ENCODE assay signal across 34 cellular contexts in the genomic region with DNA sequence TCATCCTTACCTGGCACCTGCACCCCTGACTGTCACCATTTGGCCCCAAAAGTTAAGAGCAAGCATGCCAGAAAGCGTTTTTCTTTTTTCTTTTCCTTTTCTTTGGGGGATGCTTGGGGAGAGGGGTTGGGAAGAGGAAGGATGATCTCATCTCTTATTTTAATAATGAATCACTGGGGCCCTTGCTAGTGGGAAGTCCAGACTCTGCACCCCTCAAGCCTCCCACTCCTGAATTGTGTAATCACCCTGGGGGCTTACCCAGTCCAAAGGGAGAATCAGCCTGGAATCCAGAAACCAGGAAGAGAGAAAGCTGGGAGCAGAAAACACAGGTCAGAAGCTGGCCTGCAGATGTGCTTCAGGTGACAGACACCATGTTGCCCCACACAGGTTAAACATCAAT. TPM values are rescaled to one million over a fixed set of nuclear protein-coding genes. Genes with fewer than 3 reads are reported as not detected.
"Had no signal": no experiment of that assay in that cellular context is flagged by ENCODE, and none has a peak within 500 bp of the region (broad histone marks: within the 10 kb centered on the region; RNA-seq: fewer than 3 reads in every experiment).

No MANE protein-coding gene starts in this region.

- H3K9me3 Mint-ChIP-seq: activated CD4-positive, alpha-beta T cell treated with anti-CD3 and anti-CD28 coated beads, Interleukin-2, amount 10 ng/mL, durations not matched to agents 24 days and 14 days; activated CD8-positive, alpha-beta T cell treated with anti-CD3 and anti-CD28 coated beads for 36 hours; activated naive CD8-positive, alpha-beta T cell treated with anti-CD3 and anti-CD28 coated beads, Interleukin-2, amount 10 ng/mL, durations not matched to agents 7 days and 5 days; activated T-helper 2 cell treated with anti-CD3 and anti-CD28 coated beads, Interferon-gamma antibody, Interleukin-2, Interleukin-4, amounts not matched to agents 10 μg/mL and 5 μg/mL and 100 μg/mL, durations not matched to agents 14 hours and 24 hours and 36 hours had no signal

- H3K27ac Mint-ChIP-seq: activated CD4-positive, alpha-beta T cell treated with anti-CD3 and anti-CD28 coated beads, Interleukin-2, amount 10 ng/mL, durations not matched to agents 24 days and 14 days; activated CD8-positive, alpha-beta T cell treated with anti-CD3 and anti-CD28 coated beads for 36 hours; activated naive CD4-positive, alpha-beta T cell treated with anti-CD3 and anti-CD28 coated beads, Interleukin-2, amount 50 U/mL, for 24 hours; activated naive CD8-positive, alpha-beta T cell treated with anti-CD3 and anti-CD28 coated beads, Interleukin-2, amount 10 ng/mL, durations not matched to agents 7 days and 5 days; activated T-helper 2 cell treated with anti-CD3 and anti-CD28 coated beads, Interferon-gamma antibody, Interleukin-2, Interleukin-4, amounts not matched to agents 10 μg/mL and 5 μg/mL and 100 μg/mL, durations not matched to agents 14 hours and 24 hours and 36 hours had no signal

- H3K36me3 ChIP-seq: ascending aorta, Peyer's patch, WERI-Rb-1 had no signal

- H3K27ac ChIP-seq: ascending aorta, Peyer's patch, WERI-Rb-1 had no signal

- H3K4me3 ChIP-seq: ascending aorta, Peyer's patch had no signal

- DNase-seq: activated CD4-positive, alpha-beta T cell treated with anti-CD3 and anti-CD28 coated beads, Interleukin-2, amount 10 ng/mL, durations not matched to agents 24 days and 14 days; activated CD4-positive, alpha-beta T cell treated with anti-CD3 and anti-CD28 coated beads, Interleukin-2, amount 50 U/mL, for 4 hours; activated CD4-positive, CD25-positive, alpha-beta regulatory T cell; activated CD8-positive, alpha-beta T cell treated with anti-CD3 and anti-CD28 coated beads for 36 hours; activated gamma-delta T cell; activated naive CD4-positive, alpha-beta T cell treated with Interleukin-2 at 50 U/mL for 16 hours; activated naive CD8-positive, alpha-beta T cell treated with anti-CD3 and anti-CD28 coated beads, Interleukin-2, amount 10 ng/mL, durations not matched to agents 7 days and 5 days; activated T-cell treated with anti-CD3 and anti-CD28 coated beads, Interleukin-2, amount 50 U/mL, for 1 hour; amygdala; Kasumi-1; KG1; MM.1S; MV-4-11; NCI-H1092; NCI-H1436 treated with DMSO at 0.1 percent for 48 hours; NCI-H1694 treated with DMSO at 0.1 percent for 48 hours; NCI-H2029; NCI-H345; NCI-H510A; NCI-H526; NCI-H748 treated with DMSO at 0.1 percent for 48 hours; NK-92 treated with Interleukin-12 subunit alpha and Interleukin-12 subunit beta, amount 100 ng/mL, for 24 hours; PC-3; Peyer's patch; Right ventricle myocardium superior; T1000; WERI-Rb-1 had no signal

- H3K9me3 ChIP-seq: ascending aorta, Peyer's patch had no signal

- H3K27me3 ChIP-seq: ascending aorta, Peyer's patch had no signal

- H3K4me1 Mint-ChIP-seq: activated CD4-positive, alpha-beta T cell treated with anti-CD3 and anti-CD28 coated beads, Interleukin-2, amount 10 ng/mL, durations not matched to agents 24 days and 14 days; activated naive CD4-positive, alpha-beta T cell treated with anti-CD3 and anti-CD28 coated beads, Interleukin-2, amount 50 U/mL, for 24 hours had no signal

- H3K4me1 ChIP-seq: ascending aorta, Peyer's patch had no signal

- H3K36me3 Mint-ChIP-seq: activated naive CD4-positive, alpha-beta T cell treated with anti-CD3 and anti-CD28 coated beads, Interleukin-2, amount 50 U/mL, for 24 hours; activated naive CD8-positive, alpha-beta T cell treated with anti-CD3 and anti-CD28 coated beads, Interleukin-2, amount 10 ng/mL, durations not matched to agents 7 days and 5 days had no signal

- H3K4me3 Mint-ChIP-seq: activated CD4-positive, alpha-beta T cell treated with anti-CD3 and anti-CD28 coated beads, Interleukin-2, amount 10 ng/mL, durations not matched to agents 24 days and 14 days; activated CD8-positive, alpha-beta T cell treated with anti-CD3 and anti-CD28 coated beads for 36 hours; activated naive CD4-positive, alpha-beta T cell treated with anti-CD3 and anti-CD28 coated beads, Interleukin-2, amount 50 U/mL, for 24 hours; activated naive CD8-positive, alpha-beta T cell treated with anti-CD3 and anti-CD28 coated beads, Interleukin-2, amount 10 ng/mL, durations not matched to agents 7 days and 5 days had no signal

RNA-seq across cellular contexts. Expression of a gene that starts 14.7 kb away (rescaled TPM):
- total RNA-seq: activated CD4-positive, alpha-beta T cell treated with anti-CD3 and anti-CD28 coated beads, Interleukin-2, amount 10 ng/mL, durations not matched to agents 24 days and 14 days; activated CD8-positive, alpha-beta memory T cell treated with anti-CD3 and anti-CD28 coated beads for 36 hours; activated CD8-positive, alpha-beta T cell treated with anti-CD3 and anti-CD28 coated beads for 36 hours; activated naive CD8-positive, alpha-beta T cell treated with anti-CD3 and anti-CD28 coated beads, Interleukin-2, amount 10 ng/mL, durations not matched to agents 7 days and 5 days; activated T-helper 2 cell treated with anti-CD3 and anti-CD28 coated beads, Interferon-gamma antibody, Interleukin-2, Interleukin-4, amounts not matched to agents 10 μg/mL and 5 μg/mL and 100 μg/mL, durations not matched to agents 14 hours and 24 hours and 36 hours; ascending aorta; cardiac septum; PC-3; T-helper 1 cell treated with Interleukin-12 subunit alpha and Interleukin-12 subunit beta and Interleukin-4 antibody, amounts not matched to agents 30 ng/mL and 1 ng/mL, for 36 hours; T-helper 2 cell treated with Interferon-gamma antibody and Interleukin-4, amounts not matched to agents 100 ng/mL and 5 ng/mL, for 36 hours had no signal
